ENCODE assay signal across 34 cellular contexts in the genomic region with DNA sequence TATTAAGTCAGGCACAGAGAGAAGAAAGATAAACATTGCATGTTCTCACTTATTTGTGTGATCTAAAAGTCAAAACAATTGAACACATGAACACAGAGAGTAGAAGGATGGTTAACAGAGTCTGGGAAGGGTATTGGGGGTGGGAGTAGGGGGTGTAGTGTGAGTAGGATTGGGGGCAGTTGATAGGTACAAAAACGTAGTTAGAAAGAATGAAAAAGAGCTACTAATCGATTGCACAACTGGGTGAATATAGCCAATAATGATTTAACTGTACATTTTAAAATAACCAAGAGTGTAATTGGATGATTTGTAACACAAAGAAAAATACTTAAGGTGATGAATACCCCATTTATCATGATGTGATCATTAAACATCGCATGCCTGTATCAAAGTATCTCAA.
"Had no signal": no experiment of that assay in that cellular context is flagged by ENCODE, and none has a peak within 500 bp of the region (broad histone marks: within the 10 kb centered on the region; RNA-seq: fewer than 3 reads in every experiment).

No MANE protein-coding gene starts in this region.

- H3K4me3 ChIP-seq: MG63 had no signal

- DNase-seq: Karpas-422, Kasumi-1, MG63, MM.1S, MV-4-11, NCI-H1048, NCI-H1092, NCI-H1092 treated with DMSO at 0.1 percent for 48 hours, NCI-H1105, NCI-H1105 treated with DMSO at 0.1 percent for 48 hours, NCI-H1417, NCI-H1417 treated with DMSO at 0.1 percent for 48 hours, NCI-H1436, NCI-H1436 treated with DMSO at 0.1 percent for 48 hours, NCI-H146, NCI-H1694, NCI-H1694 treated with DMSO at 0.1 percent for 48 hours, NCI-H187, NCI-H187 treated with DMSO at 0.1 percent for 48 hours, NCI-H1930, NCI-H2029, NCI-H2029 treated with DMSO at 0.1 percent for 48 hours, NCI-H2081, NCI-H2081 treated with DMSO at 0.1 percent for 48 hours, NCI-H2107, NCI-H2171, NCI-H2171 treated with DMSO at 0.1 percent for 48 hours, NCI-H2227 treated with DMSO at 0.1 percent for 48 hours, NCI-H226, NCI-H345, NCI-H446, NCI-H446 treated with DMSO at 0.1 percent for 48 hours, NCI-H510A, NCI-H510A treated with DMSO at 0.1 percent for 48 hours had no signal

- H3K27me3 ChIP-seq: MG63 had no signal

- H3K36me3 ChIP-seq: MG63 had no signal
